ENCODE assay signal across 7 cellular contexts in genomic region chr11:119972281-119972680, GRCh38.
"Had no signal": no experiment of that assay in that cellular context is flagged by ENCODE, and none has a peak within 500 bp of the region (broad histone marks: within the 10 kb centered on the region; RNA-seq: fewer than 3 reads in every experiment).

No MANE protein-coding gene starts in this region.

- H3K27ac ChIP-seq: HL-60, KMS-11 had no signal

- H3K4me3 ChIP-seq: K562 had no signal

- H3K4me1 Mint-ChIP-seq: IgD-negative memory B cell had no signal

- DNase-seq: KBM-7, KG1 had no signal

- H3K36me3 Mint-ChIP-seq: IgD-negative memory B cell had no signal

- H3K4me2 ChIP-seq: KMS-11 had no signal

- H3K27me3 Mint-ChIP-seq: IgD-negative memory B cell had no signal

- H3K27ac Mint-ChIP-seq: IgD-negative memory B cell had no signal

- H3K4me3 Mint-ChIP-seq: IgD-negative memory B cell had no signal

- ATAC-seq: HepG2, K562 had no signal

- H3K9ac ChIP-seq: KMS-11 had no signal
